Comparison of ENCODE assay signal across 11 cellular contexts in the genomic region with DNA sequence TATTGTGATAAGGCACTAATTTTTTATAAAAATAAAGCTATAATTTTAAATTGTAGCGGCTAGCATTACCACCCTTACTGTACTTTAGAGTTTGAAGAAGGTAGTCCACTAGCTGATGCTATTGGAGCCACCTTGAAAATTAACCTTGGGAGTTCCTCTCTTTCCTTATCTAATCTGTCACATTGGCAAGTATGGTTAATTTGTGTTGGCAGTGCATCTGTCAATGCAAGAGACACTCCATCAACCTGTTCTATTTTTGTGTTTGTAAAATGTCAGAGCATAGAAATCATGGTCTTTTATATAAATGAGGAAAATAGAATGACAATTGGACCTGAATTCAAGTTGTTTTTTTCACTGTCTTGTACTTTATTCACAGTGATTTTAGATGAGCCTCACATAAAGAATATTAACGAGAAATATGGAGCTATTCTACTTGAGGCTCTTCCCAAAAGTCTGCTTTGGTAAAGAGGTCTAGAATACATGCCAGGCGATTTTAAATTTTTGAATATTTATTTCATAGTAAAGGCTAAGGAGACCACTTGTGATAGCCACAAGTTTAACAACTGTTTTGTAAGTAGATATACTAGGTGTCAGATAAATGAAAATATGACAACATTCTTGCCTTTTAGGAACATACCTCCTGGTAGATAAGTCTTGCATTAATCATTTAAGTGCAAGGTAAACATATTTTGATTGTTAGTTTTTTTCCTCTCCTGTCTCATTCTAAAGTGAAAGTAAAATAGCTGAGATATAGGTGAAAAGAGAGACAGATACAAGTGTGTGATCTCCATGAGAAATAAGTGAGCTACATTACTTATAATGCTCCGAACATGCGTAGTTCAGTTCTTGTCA. TPM values are rescaled to one million over a fixed set of nuclear protein-coding genes. Genes with fewer than 3 reads are reported as not detected.
DNase-seq lines count a peak whose midpoint lies in the region; ATAC-seq and TF ChIP-seq lines count a peak whose summit lies in the region.
"Had no signal": no experiment of that assay in that cellular context is flagged by ENCODE, and none has a peak within 500 bp of the region (broad histone marks: within the 10 kb centered on the region; RNA-seq: fewer than 3 reads in every experiment).

No MANE protein-coding gene starts in this region.

- no peaks in the 10 kb centered on the region for H3K9me2 ChIP-seq in PC-3 (replicated peaks; ENCODE audit: low read length)

- DNase-seq in NCI-H2029 (lab: John Stamatoyannopoulos, UW) (peak; percentile 23), NCI-H2029 treated with DMSO at 0.1 percent for 48 hours (lab: John Stamatoyannopoulos, UW) (no peak), PC-3 (no peak), choroid plexus epithelial cell (ENCODE audit: low read depth) (peak; percentile 6), prostate gland (ENCODE audit: low spot score) (no peak), islet precursor cell (no peak)
- DNase-seq: 8988T, activated gamma-delta T cell, SW 1271 had no signal

- H3K4me2 ChIP-seq in PC-3 (ENCODE audit: low read length), result peak overlapping the region; percentile 83

- H3K9ac ChIP-seq in PC-3 (ENCODE audit: low read length), result no peak overlapping the region

- intact Hi-C loops in PC-3 (cut with micrococcal nuclease), result no loop called here
- intact Hi-C loops in prostate gland (cut with DNase I), result no loop called here

- 90% methylated on average over 5 of the region's 5 CpGs for WGBS in prostate gland

- no peak overlapping the region for H3K27ac ChIP-seq in PC-3 (ENCODE audit: low read length)
- peak overlapping the region; percentile 6 to 33 for H3K27ac ChIP-seq in prostate gland

- H3K4me1 ChIP-seq in PC-3 (ENCODE audit: insufficient read depth, low read length) (peaks cover 16% of the 10 kb centered on the region), prostate gland (replicated peaks) (no peaks in the 10 kb centered on the region)

- H3K79me2 ChIP-seq in PC-3 (ENCODE audit: low read length), result peaks cover 79% of the 10 kb centered on the region

- H3K36me3 ChIP-seq in PC-3 (ENCODE audit: low read depth, low read length) (peaks cover 3% of the 10 kb centered on the region; the same call in 1 of the 2 replicates), prostate gland (no peaks in the 10 kb centered on the region)

- no TSS peak for BruUV-seq in PC-3 (replicated peaks; lab: Mats Ljungman, UMichigan)

- peak overlapping the region; percentile 50; the same call in 1 of the 2 replicates for H2AFZ ChIP-seq in PC-3 (ENCODE audit: low read length)

- peak overlapping the region; percentile 62 for H3K4me3 ChIP-seq in PC-3 (ENCODE audit: low read length)
- no peak overlapping the region for H3K4me3 ChIP-seq in choroid plexus epithelial cell (ENCODE audit: low read depth, low read length)
- H3K4me3 ChIP-seq in prostate gland, result no peak overlapping the region

- POLR2A ChIA-PET in PC-3 (lab: Charles Lee; ENCODE audit: unreplicated experiment), result interaction anchor here (0.6 kb wide), 1 partner anchor 330 kb away, joined by 3 read pairs; no protein-coding TSS in a partner anchor

- H3F3A ChIP-seq in PC-3 (ENCODE audit: low read length, unreplicated experiment), result no peaks in the 10 kb centered on the region

- no peaks in the 10 kb centered on the region for H4K20me1 ChIP-seq in PC-3 (ENCODE audit: low read length)

- TF ChIP-seq CTCF in PC-3 (conservative IDR thresholded peaks at IDR 0.05; ENCODE audit: low read depth, low read length) (no peak), choroid plexus epithelial cell (conservative IDR thresholded peaks at IDR 0.05; ENCODE audit: low read depth, low read length) (no peak), prostate gland (IDR thresholded peaks at IDR 0.05) (no peak)

- no peaks in the 10 kb centered on the region for H3K27me3 ChIP-seq in PC-3 (ENCODE audit: low read length)
- no peaks in the 10 kb centered on the region for H3K27me3 ChIP-seq in prostate gland (replicated peaks; ENCODE audit: insufficient read depth)

- ATAC-seq in PC-3 (peak; percentile 83), GM19324 (IDR thresholded peaks at IDR 0.05; ENCODE audit: low FRiP score, unreplicated experiment) (no peak), GM18909 (IDR thresholded peaks at IDR 0.05; ENCODE audit: poor library complexity, unreplicated experiment) (no peak)

- CTCF ChIA-PET in PC-3 (lab: Charles Lee), result no interaction called here

- H3K9me3 ChIP-seq in PC-3 (ENCODE audit: low read length) (peaks cover 8% of the 10 kb centered on the region; the same call in 1 of the 2 replicates), prostate gland (no peaks in the 10 kb centered on the region)

- TF ChIP-seq POLR2A in prostate gland (IDR thresholded peaks at IDR 0.05), result no peak

RNA-seq across cellular contexts. Expression of a gene that starts 20.8 kb away (rescaled TPM):
- total RNA-seq in PC-3 (2014; rRNA removed), result 7.8 and 8.5 TPM in 2 replicates
- 1 to 10 TPM; 9.1 to 9.2 TPM for total RNA-seq in prostate gland

Comparison
In these comparisons a context has a peak if more than half of its experiments do, and no peak if none do; other contexts are left out.
1. DNase-seq: peak in NCI-H2029 (single experiment) and choroid plexus epithelial cell (single experiment); none in NCI-H2029 treated with DMSO at 0.1 percent for 48 hours (single experiment), PC-3 (single experiment), prostate gland (single experiment) and islet precursor cell (single experiment).